ENCODE assay signal across 29 cellular contexts in the genomic region with DNA sequence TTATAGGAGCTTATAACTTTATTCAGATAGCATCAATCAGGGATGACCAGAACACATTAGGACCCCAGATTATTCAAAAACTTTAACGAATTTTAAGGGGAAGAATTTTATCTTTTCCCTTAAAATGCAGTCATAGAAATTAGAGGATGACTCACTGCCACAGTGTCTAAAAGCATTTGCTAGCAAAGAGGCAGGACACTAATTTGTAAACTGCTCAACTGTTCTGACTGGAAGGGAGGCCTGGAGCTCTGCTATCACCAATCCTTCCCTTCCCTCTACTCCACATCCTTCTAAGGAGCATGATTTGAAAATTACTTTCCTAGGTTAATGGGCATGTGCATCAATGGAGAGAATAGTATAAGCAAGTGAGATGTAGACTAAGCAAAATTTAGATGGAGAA. TPM values are rescaled to one million over a fixed set of nuclear protein-coding genes. Genes with fewer than 3 reads are reported as not detected.
"Had no signal": no experiment of that assay in that cellular context is flagged by ENCODE, and none has a peak within 500 bp of the region (broad histone marks: within the 10 kb centered on the region; RNA-seq: fewer than 3 reads in every experiment).

No MANE protein-coding gene starts in this region.

- ATAC-seq: activated CD4-positive, CD25-positive, alpha-beta regulatory T cell treated with anti-CD3 and anti-CD28 coated beads, Interleukin-2, amount 50 U/mL, for 24 hours; activated CD8-positive, alpha-beta T cell treated with anti-CD3 and anti-CD28 coated beads for 36 hours; activated T-cell treated with anti-CD3 and anti-CD28 coated beads, Interleukin-2, amount 50 U/mL, for 4 hours; activated T-helper 17 cell treated with anti-CD3 and anti-CD28 coated beads, Interleukin-2, amount 50 U/mL, for 72 hours; foreskin keratinocyte; gastrocnemius medialis; heart left ventricle had no signal

- H3K27ac ChIP-seq: brain microvascular endothelial cell, coronary artery, esophagus muscularis mucosa, foreskin keratinocyte, gastrocnemius medialis, heart left ventricle, WERI-Rb-1 had no signal

- H3K9me3 ChIP-seq: esophagus muscularis mucosa, gastrocnemius medialis, heart left ventricle had no signal

- H3K4me3 ChIP-seq: coronary artery, dorsolateral prefrontal cortex, esophagus muscularis mucosa, gastrocnemius medialis, heart left ventricle had no signal

- DNase-seq: activated B cell treated with CpG ODN at 0.5 μM for 24 hours; activated CD4-positive, alpha-beta T cell treated with anti-CD3 and anti-CD28 coated beads for 48 hours; activated CD4-positive, alpha-beta T cell treated with anti-CD3 and anti-CD28 coated beads, Interleukin-2, amount 50 U/mL, for 1 hour; activated CD4-positive, alpha-beta T cell treated with anti-CD3 and anti-CD28 coated beads, Interleukin-2, amount 50 U/mL, for 48 hours; activated CD8-positive, alpha-beta memory T cell treated with anti-CD3 and anti-CD28 coated beads for 24 hours; activated CD8-positive, alpha-beta T cell treated with anti-CD3 and anti-CD28 coated beads for 36 hours; activated effector memory CD4-positive, alpha-beta T cell treated with Interleukin-2 at 50 U/mL for 16 hours; activated gamma-delta T cell treated with Interleukin-2 at 50 U/mL for 16 hours; activated naive CD4-positive, alpha-beta T cell treated with anti-CD3 and anti-CD28 coated beads, Interleukin-2, amount 50 U/mL, for 16 hours; activated naive CD4-positive, alpha-beta T cell treated with Interleukin-2 at 50 U/mL for 16 hours; activated T-cell treated with anti-CD3 and anti-CD28 coated beads, Interleukin-2, amount 50 U/mL, for 4 hours; amniotic stem cell; anterior cingulate cortex; brain microvascular endothelial cell; dorsolateral prefrontal cortex; effector memory CD4-positive, alpha-beta T cell; endodermal cell; erythroblast; foreskin keratinocyte; gastrocnemius medialis; glutamatergic neuron; heart left ventricle; T1000; WERI-Rb-1 had no signal

- H3K4me1 ChIP-seq: foreskin keratinocyte had no signal

- H3K27me3 ChIP-seq: brain microvascular endothelial cell, dorsolateral prefrontal cortex, esophagus muscularis mucosa, foreskin keratinocyte, gastrocnemius medialis, heart left ventricle had no signal

RNA-seq across cellular contexts. Expression of a gene that starts 45.6 kb away (rescaled TPM):
- total RNA-seq: activated T-cell treated with anti-CD3 and anti-CD28 coated beads, Interleukin-2, amount 50 U/mL, for 4 hours; activated T-helper 17 cell treated with anti-CD3 and anti-CD28 coated beads, Interleukin-2, amount 50 U/mL, for 72 hours; bronchial epithelial cell; foreskin keratinocyte had no signal
- polyA plus RNA-seq: foreskin keratinocyte had no signal
